Comparison of ENCODE assay signal across 15 cellular contexts in the genomic region with DNA sequence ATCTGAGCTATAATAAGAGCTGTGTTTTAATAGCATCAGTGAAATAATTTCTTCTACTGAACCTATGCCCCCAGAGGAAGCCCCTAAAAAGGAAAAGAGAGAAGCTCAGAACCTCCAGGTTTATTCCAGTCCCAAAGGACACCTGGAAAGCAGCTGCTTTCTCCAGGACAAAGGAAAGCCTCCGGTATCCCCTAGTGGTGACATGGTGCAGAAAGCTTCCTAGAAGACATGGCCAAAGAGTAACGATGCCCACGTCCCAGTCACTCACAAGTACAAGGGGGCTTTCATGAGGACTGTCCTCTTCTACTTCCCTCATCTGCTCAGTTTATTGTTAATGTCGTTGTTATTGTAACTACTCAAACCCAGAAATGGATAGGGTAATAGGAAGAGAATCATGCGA.
DNase-seq lines count a peak whose midpoint lies in the region; ATAC-seq, FAIRE-seq and TF ChIP-seq lines count a peak whose summit lies in the region.
"Had no signal": no experiment of that assay in that cellular context is flagged by ENCODE, and none has a peak within 500 bp of the region (broad histone marks: within the 10 kb centered on the region; RNA-seq: fewer than 3 reads in every experiment).

No MANE protein-coding gene starts in this region.

- ATAC-seq in GM18511 (IDR thresholded peaks at IDR 0.05; ENCODE audit: unreplicated experiment) = no peak
- ATAC-seq: natural killer cell had no signal

- FAIRE-seq in GM12891 (lab: Jason Lieb, UNC) = no peak

- peak overlapping the region; percentile 36 for H3K27ac ChIP-seq in angular gyrus (ENCODE audit: low read depth, low read length)

- no peak for TF ChIP-seq POLR2A in GM12891 (IDR thresholded peaks at IDR 0.05; ENCODE audit: low read depth, low read length)

- peak; percentile 58 for DNase-seq in COR-L47 (lab: John Stamatoyannopoulos, UW)
- no peak for DNase-seq in HFF-Myc (ENCODE audit: extremely low read depth, low read depth)
- DNase-seq in iPS-NIHi7 (ENCODE audit: extremely low spot score) = peak; percentile 65
- DNase-seq in GM12891 (ENCODE audit: insufficient read length, low spot score) = no peak
- DNase-seq in glomerular visceral epithelial cell (ENCODE audit: extremely low spot score) = no peak
- DNase-seq in AML-193 (lab: John Stamatoyannopoulos, UW) = no peak
- DNase-seq: activated CD4-positive, CD25-positive, alpha-beta regulatory T cell; activated naive CD4-positive, alpha-beta T cell treated with anti-CD3 and anti-CD28 coated beads, Interleukin-2, amount 10 ng/mL, durations not matched to agents 7 days and 5 days; DMS79 treated with DMSO at 0.1 percent for 48 hours; effector memory CD4-positive, alpha-beta T cell; GOT3; natural killer cell; NCI-H1436 had no signal

- TF ChIP-seq CTCF in HFF-Myc (IDR thresholded peaks at IDR 0.05; ENCODE audit: low read depth, low read length, missing control alignments) = peak; percentile 48

- H3K4me3 ChIP-seq in HFF-Myc (replicated peaks; ENCODE audit: low read depth, low read length) = no peak overlapping the region

TF ChIP-seq in GM12891, 5 proteins besides CTCF, POLR2A, EP300 and RAD21:
- no peak for TF ChIP-seq PAX5 (IDR thresholded peaks at IDR 0.05; ENCODE audit: insufficient read depth, low read length, severe bottlenecking)
- no peak for TF ChIP-seq TAF1 (IDR thresholded peaks at IDR 0.05; ENCODE audit: low read depth, low read length)
- TF ChIP-seq POU2F2 (IDR thresholded peaks at IDR 0.05; ENCODE audit: low read depth, low read length) = no peak
- TF ChIP-seq POLR2AphosphoS5 (IDR thresholded peaks at IDR 0.05; ENCODE audit: low read depth, low read length) = no peak
- no peak for TF ChIP-seq SPI1 (IDR thresholded peaks at IDR 0.05; ENCODE audit: low read depth, low read length)

Comparison
In these comparisons a context has a peak if more than half of its experiments do, and no peak if none do; other contexts are left out.
1. DNase-seq: peak in COR-L47 (single experiment) and iPS-NIHi7 (single experiment); none in HFF-Myc (single experiment), GM12891 (single experiment), glomerular visceral epithelial cell (single experiment) and AML-193 (0 of 2).